19 cellular contexts compared by ENCODE assay signal in the genomic region with DNA sequence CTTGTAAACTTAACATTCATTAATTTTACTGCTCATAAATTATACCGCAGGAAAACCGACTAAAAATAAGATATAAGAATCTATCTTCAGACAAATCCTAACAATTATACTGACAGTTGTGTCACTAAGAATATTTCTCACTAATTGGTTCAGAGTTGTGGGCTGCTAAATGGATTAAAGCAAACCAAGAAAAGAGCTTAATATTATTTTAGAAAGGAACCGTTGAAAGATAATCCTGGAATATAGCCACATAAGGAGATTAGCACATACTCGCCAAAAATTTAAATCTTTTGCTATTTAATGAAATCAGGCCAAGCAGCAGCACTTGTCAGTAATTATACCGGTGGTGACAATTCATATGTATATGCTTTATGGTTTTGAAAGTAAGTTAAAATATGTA.
DNase-seq lines count a peak whose midpoint lies in the region; ATAC-seq and TF ChIP-seq lines count a peak whose summit lies in the region.
"Had no signal": no experiment of that assay in that cellular context is flagged by ENCODE, and none has a peak within 500 bp of the region (broad histone marks: within the 10 kb centered on the region; RNA-seq: fewer than 3 reads in every experiment).

No MANE protein-coding gene starts in this region.

- H3K27me3 ChIP-seq in right atrium auricular region (no peaks in the 10 kb centered on the region), gastroesophageal sphincter (no peaks in the 10 kb centered on the region)
- H3K27me3 ChIP-seq: BLaER1 treated with 17β-estradiol and CSF1 and Interleukin-3, amounts not matched to agents 10 nM and 100 nM had no signal

- ATAC-seq in GM21367 (IDR thresholded peaks at IDR 0.05; ENCODE audit: unreplicated experiment) (no peak), gastroesophageal sphincter (no peak)
- ATAC-seq in stimulated activated naive CD8-positive, alpha-beta T cell treated with anti-CD3 and anti-CD28 coated beads, Interleukin-15, amount 100 ng/mL, for 72 hours: no peak
- ATAC-seq: CD8-positive, alpha-beta T cell had no signal

- no peak for TF ChIP-seq POLR2A in gastroesophageal sphincter (IDR thresholded peaks at IDR 0.05)

- H3K27me3 Mint-ChIP-seq in stimulated activated naive CD8-positive, alpha-beta T cell treated with anti-CD3 and anti-CD28 coated beads, Interleukin-15, amount 100 ng/mL, for 72 hours: peaks cover 8% of the 10 kb centered on the region
- H3K27me3 Mint-ChIP-seq: CD4-positive, alpha-beta T cell had no signal

- H3K4me1 Mint-ChIP-seq in stimulated activated naive CD8-positive, alpha-beta T cell treated with anti-CD3 and anti-CD28 coated beads, Interleukin-15, amount 100 ng/mL, for 72 hours: no peaks in the 10 kb centered on the region
- H3K4me1 Mint-ChIP-seq: B cell had no signal

- H3K4me1 ChIP-seq in right atrium auricular region: no peaks in the 10 kb centered on the region
- peaks cover 0 to 20% (median 3%) of the 10 kb centered on the region in 3 donors for H3K4me1 ChIP-seq in gastroesophageal sphincter
- H3K4me1 ChIP-seq: BLaER1 treated with 17β-estradiol and CSF1 and Interleukin-3, amounts not matched to agents 10 nM and 100 nM; Caco-2 had no signal

- H3K27ac ChIP-seq in right atrium auricular region: no peak overlapping the region
- no peak overlapping the region for H3K27ac ChIP-seq in gastroesophageal sphincter
- H3K27ac ChIP-seq: BLaER1 treated with 17β-estradiol and CSF1 and Interleukin-3, amounts not matched to agents 10 nM and 100 nM; C4-2B had no signal

- no peak for TF ChIP-seq CTCF in retinal pigment epithelial cell (conservative IDR thresholded peaks at IDR 0.05; ENCODE audit: low read depth, low read length)
- TF ChIP-seq CTCF in right atrium auricular region (IDR thresholded peaks at IDR 0.05): no peak
- no peak for TF ChIP-seq CTCF in gastroesophageal sphincter (IDR thresholded peaks at IDR 0.05)

- peak; percentile 38 for DNase-seq in D341Med (ENCODE audit: low spot score)
- peak; percentile 60 to 90 for DNase-seq in NCI-H524 (lab: John Stamatoyannopoulos, UW)
- DNase-seq in NCI-H82 (lab: John Stamatoyannopoulos, UW): peak; percentile 67
- peak; percentile 81 for DNase-seq in retinal pigment epithelial cell (ENCODE audit: low read depth)
- DNase-seq in right atrium auricular region (ENCODE audit: low spot score): no peak
- DNase-seq in stimulated activated naive CD8-positive, alpha-beta T cell treated with anti-CD3 and anti-CD28 coated beads, Interleukin-15, amount 100 ng/mL, for 72 hours: no peak
- DNase-seq: 8988T; AML-193; Caco-2; Calu3; CD4-positive, alpha-beta T cell; CD8-positive, alpha-beta T cell; DMS79 treated with DMSO at 0.1 percent for 48 hours; GF-D8 had no signal

- TF ChIP-seq EP300 in gastroesophageal sphincter (IDR thresholded peaks at IDR 0.05): no peak

- H3K9me3 ChIP-seq in right atrium auricular region (no peaks in the 10 kb centered on the region), gastroesophageal sphincter (no peaks in the 10 kb centered on the region)
- H3K9me3 ChIP-seq: BLaER1 treated with 17β-estradiol and CSF1 and Interleukin-3, amounts not matched to agents 10 nM and 100 nM; Caco-2 had no signal

- H3K27ac Mint-ChIP-seq in stimulated activated naive CD8-positive, alpha-beta T cell treated with anti-CD3 and anti-CD28 coated beads, Interleukin-15, amount 100 ng/mL, for 72 hours: no peak overlapping the region
- H3K27ac Mint-ChIP-seq: B cell; CD4-positive, alpha-beta T cell; CD8-positive, alpha-beta T cell had no signal

- 39 to 49% methylated on average over 5 of the region's 5 CpGs for WGBS in gastroesophageal sphincter (ENCODE audit: low coverage in 1 of 2), 2 donors

- H3K36me3 ChIP-seq in right atrium auricular region (no peaks in the 10 kb centered on the region), gastroesophageal sphincter (no peaks in the 10 kb centered on the region)
- H3K36me3 ChIP-seq: BLaER1 treated with 17β-estradiol and CSF1 and Interleukin-3, amounts not matched to agents 10 nM and 100 nM had no signal

- H3K9me3 Mint-ChIP-seq in stimulated activated naive CD8-positive, alpha-beta T cell treated with anti-CD3 and anti-CD28 coated beads, Interleukin-15, amount 100 ng/mL, for 72 hours: peaks cover 0 to 5% of the 10 kb centered on the region in 2 donors
- H3K9me3 Mint-ChIP-seq: CD4-positive, alpha-beta T cell; CD8-positive, alpha-beta T cell had no signal

- H3K4me3 ChIP-seq in retinal pigment epithelial cell (ENCODE audit: low read length) (no peak overlapping the region), right atrium auricular region (no peak overlapping the region), gastroesophageal sphincter (no peak overlapping the region)
- H3K4me3 ChIP-seq: BLaER1 treated with 17β-estradiol and CSF1 and Interleukin-3, amounts not matched to agents 10 nM and 100 nM had no signal

- no peak overlapping the region for H3K4me3 Mint-ChIP-seq in stimulated activated naive CD8-positive, alpha-beta T cell treated with anti-CD3 and anti-CD28 coated beads, Interleukin-15, amount 100 ng/mL, for 72 hours
- H3K4me3 Mint-ChIP-seq: B cell; CD4-positive, alpha-beta T cell; CD8-positive, alpha-beta T cell had no signal

Comparison
In these comparisons a context has a peak if more than half of its experiments do, and no peak if none do; other contexts are left out.
1. DNase-seq: peak in D341Med (single experiment), NCI-H524 (2 of 2), NCI-H82 (single experiment) and retinal pigment epithelial cell (single experiment); none in right atrium auricular region (single experiment) and stimulated activated naive CD8-positive, alpha-beta T cell treated with anti-CD3 and anti-CD28 coated beads, Interleukin-15, amount 100 ng/mL, for 72 hours (0 of 2).